ENCODE assay signal across 12 cellular contexts in the genomic region with DNA sequence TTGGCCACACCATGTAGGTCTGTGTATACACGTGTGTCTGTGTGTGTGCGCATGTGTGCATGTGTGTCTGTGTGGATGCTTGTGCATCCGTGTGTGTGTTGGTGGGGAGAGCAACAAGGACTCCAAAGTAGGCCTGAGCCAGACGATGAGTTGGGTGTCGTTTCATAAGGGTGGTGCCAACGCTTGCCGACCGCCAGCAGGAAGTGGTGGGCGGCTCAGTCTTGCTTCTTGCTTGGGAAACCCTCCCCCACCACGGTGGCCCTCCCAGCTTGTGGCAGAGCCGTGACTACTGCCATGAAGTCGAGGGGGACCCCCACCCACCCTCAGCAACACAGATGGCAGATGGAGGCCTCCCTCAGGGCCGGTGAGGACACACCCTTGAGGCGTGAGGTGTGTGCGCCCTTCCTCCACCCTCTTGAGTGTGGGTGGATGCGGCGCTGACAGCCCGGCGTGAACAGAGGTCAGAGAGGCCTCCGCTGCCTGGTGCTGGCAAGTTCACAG. TPM values are rescaled to one million over a fixed set of nuclear protein-coding genes. Genes with fewer than 3 reads are reported as not detected.
A peak's percentile ranks its signal among the peaks of the same experiment; 100 is the strongest.
DNase-seq lines count a peak whose midpoint lies in the region; ATAC-seq, FAIRE-seq and TF ChIP-seq lines count a peak whose summit lies in the region.
"Had no signal": no experiment of that assay in that cellular context is flagged by ENCODE, and none has a peak within 500 bp of the region (broad histone marks: within the 10 kb centered on the region; RNA-seq: fewer than 3 reads in every experiment).

No MANE protein-coding gene starts in this region.

- TF ChIP-seq POLR2A in gastrocnemius medialis (IDR thresholded peaks at IDR 0.05), result no peak

- CTCF ChIA-PET in CD8-positive, alpha-beta T cell (lab: Charles Lee), result interaction anchor here (0.6 to 14.6 kb wide), 5 partner anchors 14 to 546 kb away, joined by 3 to 431 read pairs (median 6); a partner anchor contains a TSS
- CTCF ChIA-PET in activated CD4-positive, alpha-beta T cell treated with anti-CD3 and anti-CD28 coated beads for 36 hours (lab: Charles Lee), result interaction anchor here (0.7 to 1.6 kb wide), 3 partner anchors 8 to 32 kb away, joined by 3 to 6 read pairs (median 6); no protein-coding TSS in a partner anchor
- CTCF ChIA-PET in RWPE1 (lab: Yijun Ruan, JAX), result interaction anchor here (0.9 kb wide), 1 partner anchor 32 kb away, joined by 3 read pairs; no protein-coding TSS in a partner anchor

- no peaks in the 10 kb centered on the region for H3K27me3 ChIP-seq in CD8-positive, alpha-beta T cell (ENCODE audit: insufficient read depth, low read length)
- H3K27me3 ChIP-seq in gastrocnemius medialis, result no peaks in the 10 kb centered on the region

- no peaks in the 10 kb centered on the region for H3K9me3 Mint-ChIP-seq in CD8-positive, alpha-beta T cell
- H3K9me3 Mint-ChIP-seq in activated CD4-positive, alpha-beta T cell treated with anti-CD3 and anti-CD28 coated beads for 36 hours (ENCODE audit: low read depth), result no peaks in the 10 kb centered on the region
- H3K9me3 Mint-ChIP-seq in activated naive CD8-positive, alpha-beta T cell (ENCODE audit: low read depth), result no peaks in the 10 kb centered on the region

- intact Hi-C loops in CD8-positive, alpha-beta T cell (cut with DNase I, micrococcal nuclease), result loop anchor here (1.0 kb wide), 4 partner anchors 7 to 169 kb away; a partner anchor contains a TSS
- intact Hi-C loops in activated CD4-positive, alpha-beta T cell treated with anti-CD3 and anti-CD28 coated beads for 36 hours (cut with DNase I, micrococcal nuclease), result loop anchor here (1.0 to 5.0 kb wide), 6 partner anchors 15 to 242 kb away; a partner anchor contains a TSS
- intact Hi-C loops in gastrocnemius medialis (cut with DNase I; ENCODE audit: low total_unique reads), result no loop called here

- H3K27me3 Mint-ChIP-seq in CD8-positive, alpha-beta T cell (ENCODE audit: low read depth), result no peaks in the 10 kb centered on the region
- H3K27me3 Mint-ChIP-seq in activated CD4-positive, alpha-beta T cell treated with anti-CD3 and anti-CD28 coated beads for 36 hours, result no peaks in the 10 kb centered on the region
- no peaks in the 10 kb centered on the region for H3K27me3 Mint-ChIP-seq in activated naive CD8-positive, alpha-beta T cell

- peaks cover 22% of the 10 kb centered on the region for H3K36me3 Mint-ChIP-seq in CD8-positive, alpha-beta T cell
- peaks cover 5% of the 10 kb centered on the region for H3K36me3 Mint-ChIP-seq in activated CD4-positive, alpha-beta T cell treated with anti-CD3 and anti-CD28 coated beads for 36 hours (ENCODE audit: low read depth)
- peaks cover 10% of the 10 kb centered on the region for H3K36me3 Mint-ChIP-seq in activated naive CD8-positive, alpha-beta T cell

- no peak for FAIRE-seq in D721Med (lab: Jason Lieb, UNC)
- FAIRE-seq: keratinocyte had no signal

- H3K4me1 Mint-ChIP-seq in CD8-positive, alpha-beta T cell (ENCODE audit: low read depth), result peaks cover 76% of the 10 kb centered on the region
- H3K4me1 Mint-ChIP-seq in activated CD4-positive, alpha-beta T cell treated with anti-CD3 and anti-CD28 coated beads for 36 hours, result peaks cover 48% of the 10 kb centered on the region
- H3K4me1 Mint-ChIP-seq in activated naive CD8-positive, alpha-beta T cell (ENCODE audit: low read depth), result peaks cover 69% of the 10 kb centered on the region

- no peak for TF ChIP-seq CTCF in CD8-positive, alpha-beta T cell (IDR thresholded peaks at IDR 0.05)
- TF ChIP-seq CTCF in RWPE1 (conservative IDR thresholded peaks at IDR 0.05; ENCODE audit: low read depth) (no peak), D721Med (IDR thresholded peaks at IDR 0.05; ENCODE audit: insufficient read depth, missing control alignments) (no peak), gastrocnemius medialis (IDR thresholded peaks at IDR 0.05 in 4 of 5, conservative IDR thresholded peaks at IDR 0.05 in 1 of 5) (no peak)

- peak overlapping the region; percentile 70 for H3K27ac ChIP-seq in CD8-positive, alpha-beta T cell (ENCODE audit: low read depth, low read length)
- H3K27ac ChIP-seq in RWPE1 (no peak overlapping the region), gastrocnemius medialis (no peak overlapping the region)
- H3K27ac ChIP-seq: C4-2B had no signal

- peak; percentile 72 to 97 (median 91) for DNase-seq in CD8-positive, alpha-beta T cell
- DNase-seq in activated CD4-positive, alpha-beta T cell treated with anti-CD3 and anti-CD28 coated beads for 36 hours, result peak; percentile 92
- peak; percentile 66 to 69 for DNase-seq in stimulated activated CD4-positive, alpha-beta T cell treated with anti-CD3 and anti-CD28 coated beads, Interleukin-2, amount 100 ng/mL, for 48 hours
- DNase-seq in RWPE1 (ENCODE audit: low spot score) (no peak), D721Med (ENCODE audit: insufficient read length, low spot score) (no peak), gastrocnemius medialis (no peak)

- peak overlapping the region; percentile 48 for H3K4me3 ChIP-seq in CD8-positive, alpha-beta T cell (ENCODE audit: low read depth, low read length)
- H3K4me3 ChIP-seq in gastrocnemius medialis, result no peak overlapping the region

- H3K9me3 ChIP-seq in CD8-positive, alpha-beta T cell (ENCODE audit: low read length), result no peaks in the 10 kb centered on the region
- no peaks in the 10 kb centered on the region for H3K9me3 ChIP-seq in gastrocnemius medialis

- H3K4me3 Mint-ChIP-seq in CD8-positive, alpha-beta T cell, result peak overlapping the region; percentile 54
- peak overlapping the region; percentile 6 for H3K4me3 Mint-ChIP-seq in activated CD4-positive, alpha-beta T cell treated with anti-CD3 and anti-CD28 coated beads for 36 hours
- H3K4me3 Mint-ChIP-seq in activated naive CD8-positive, alpha-beta T cell, result peak overlapping the region; percentile 75

- POLR2A ChIA-PET in CD8-positive, alpha-beta T cell (lab: Charles Lee), result interaction anchor here (0.7 to 10.1 kb wide), 5 partner anchors 9 to 169 kb away, joined by 3 to 123 read pairs (median 12); a partner anchor contains a TSS
- POLR2A ChIA-PET in activated CD4-positive, alpha-beta T cell treated with anti-CD3 and anti-CD28 coated beads for 36 hours (lab: Charles Lee), result no interaction called here
- POLR2A ChIA-PET in RWPE1 (lab: Yijun Ruan, JAX; ENCODE audit: low non-redundant PET), result no interaction called here

- peaks cover 75% of the 10 kb centered on the region for H3K4me1 ChIP-seq in CD8-positive, alpha-beta T cell (ENCODE audit: insufficient read depth, low read length)
- H3K4me1 ChIP-seq in gastrocnemius medialis, result no peaks in the 10 kb centered on the region

- ATAC-seq in CD8-positive, alpha-beta T cell, result peak; percentile 88
- ATAC-seq in activated CD4-positive, alpha-beta T cell treated with anti-CD3 and anti-CD28 coated beads for 36 hours, result peak; percentile 91
- no peak for ATAC-seq in GM21786 (IDR thresholded peaks at IDR 0.05; ENCODE audit: unreplicated experiment)
- no peak for ATAC-seq in gastrocnemius medialis
- ATAC-seq: Panc1 had no signal

- in situ Hi-C loops in gastrocnemius medialis (cut with MboI; ENCODE audit: low sequenced_read_pairs in 4 of 4), result no loop called here

- H3K27ac Mint-ChIP-seq in CD8-positive, alpha-beta T cell, result peak overlapping the region; percentile 95
- H3K27ac Mint-ChIP-seq in activated CD4-positive, alpha-beta T cell treated with anti-CD3 and anti-CD28 coated beads for 36 hours, result peak overlapping the region; percentile 91
- H3K27ac Mint-ChIP-seq in activated naive CD8-positive, alpha-beta T cell, result peak overlapping the region; percentile 91

- no peaks in the 10 kb centered on the region for H3K36me3 ChIP-seq in CD8-positive, alpha-beta T cell (ENCODE audit: insufficient read depth, low read length)
- no peaks in the 10 kb centered on the region for H3K36me3 ChIP-seq in gastrocnemius medialis

RNA-seq across cellular contexts. Expression of a gene that starts 17.5 kb away (rescaled TPM):
- total RNA-seq in CD8-positive, alpha-beta T cell, result 10 to 100 TPM; 16.5 to 17.1 TPM
- total RNA-seq in activated CD4-positive, alpha-beta T cell treated with anti-CD3 and anti-CD28 coated beads for 36 hours, result 1 to 10 TPM; 6.5 to 6.6 TPM
- 1 to 10 TPM; 1.8 to 6.4 (median 4.5) TPM for total RNA-seq in gastrocnemius medialis

RNA-seq across cellular contexts. Expression of a gene that starts 53.4 kb away (rescaled TPM):
- 1 to 10 TPM in 1 of 2 experiments, not detected in 1; 2.0 TPM for total RNA-seq in CD8-positive, alpha-beta T cell
- 1 to 10 TPM; 1.7 to 1.8 TPM for total RNA-seq in activated CD4-positive, alpha-beta T cell treated with anti-CD3 and anti-CD28 coated beads for 36 hours
- 10 to 100 TPM in 1 of 4 donors, under 1 TPM in 2, not detected in 1; 0.38 to 10.9 (median 0.53) TPM for total RNA-seq in gastrocnemius medialis
- total RNA-seq: dermis microvascular lymphatic vessel endothelial cell had no signal

Comparison
In these comparisons a context has a peak if more than half of its experiments do, and no peak if none do; other contexts are left out.
1. ATAC-seq: peak in CD8-positive, alpha-beta T cell (single experiment) and activated CD4-positive, alpha-beta T cell treated with anti-CD3 and anti-CD28 coated beads for 36 hours (single experiment); none in GM21786 (single experiment) and gastrocnemius medialis (0 of 2).
2. DNase-seq: peak in CD8-positive, alpha-beta T cell (7 of 7), activated CD4-positive, alpha-beta T cell treated with anti-CD3 and anti-CD28 coated beads for 36 hours (single experiment) and stimulated activated CD4-positive, alpha-beta T cell treated with anti-CD3 and anti-CD28 coated beads, Interleukin-2, amount 100 ng/mL, for 48 hours (2 of 2); none in RWPE1 (single experiment), D721Med (single experiment) and gastrocnemius medialis (0 of 2).
3. H3K4me3 Mint-ChIP-seq: peak in every context shown above with its lines; median percentile 75 in activated naive CD8-positive, alpha-beta T cell; 54 in CD8-positive, alpha-beta T cell; 6 in activated CD4-positive, alpha-beta T cell treated with anti-CD3 and anti-CD28 coated beads for 36 hours.
4. Peak in every context shown above with its lines, with median percentiles within 50 percentile points of each other: H3K27ac Mint-ChIP-seq.